13 cellular contexts compared by ENCODE assay signal in the genomic region with DNA sequence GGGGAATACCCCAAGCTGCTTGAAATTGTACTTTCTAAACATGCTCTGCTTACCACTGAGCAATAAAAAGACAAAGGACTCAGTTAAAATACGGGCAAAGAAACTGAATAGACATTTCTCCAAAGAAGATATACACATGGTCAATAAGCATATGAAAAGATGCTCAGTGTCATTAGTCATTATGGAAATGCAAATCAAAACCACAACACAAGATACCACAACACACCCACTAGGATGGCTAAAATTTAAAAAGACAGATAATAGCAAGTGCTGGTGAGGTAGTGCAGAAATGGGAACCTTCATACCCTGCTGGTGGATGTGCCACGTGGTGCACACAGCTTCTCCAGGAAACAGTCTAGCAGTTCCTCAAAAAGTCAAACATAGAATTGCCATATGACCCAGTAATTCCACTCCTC. TPM values are rescaled to one million over a fixed set of nuclear protein-coding genes. Genes with fewer than 3 reads are reported as not detected.
A peak's percentile ranks its signal among the peaks of the same experiment; 100 is the strongest.
DNase-seq lines count a peak whose midpoint lies in the region; ATAC-seq and TF ChIP-seq lines count a peak whose summit lies in the region.
"Had no signal": no experiment of that assay in that cellular context is flagged by ENCODE, and none has a peak within 500 bp of the region (broad histone marks: within the 10 kb centered on the region; RNA-seq: fewer than 3 reads in every experiment).

No MANE protein-coding gene starts in this region.

- H3K4me3 ChIP-seq in GM12865 (ENCODE audit: low read depth, low read length) (no peak overlapping the region), hepatocyte (no peak overlapping the region)

- peaks cover 54% of the 10 kb centered on the region for H3K79me2 ChIP-seq in hepatocyte

- H3K27ac ChIP-seq in hepatocyte, result no peak overlapping the region
- H3K27ac ChIP-seq: HL-60 had no signal

- no peaks in the 10 kb centered on the region for H3K27me3 ChIP-seq in hepatocyte

- TF ChIP-seq CTCF in GM12865 (IDR thresholded peaks at IDR 0.05; ENCODE audit: insufficient read depth, low read depth, low read length, missing control alignments) (no peak), hepatocyte (IDR thresholded peaks at IDR 0.05; ENCODE audit: poor library complexity) (no peak)

- intact Hi-C loops in posterior cingulate gyrus (cut with DNase I), result no loop called here

- 86% methylated on average over 2 of the region's 2 CpGs for WGBS in hepatocyte (ENCODE audit: low lambda C conversion rate, missing lambda C conversion rate)

- DNase-seq in GM12865 (ENCODE audit: low read depth), result peak; percentile 52
- no peak for DNase-seq in hepatocyte (ENCODE audit: low spot score)
- DNase-seq in posterior cingulate gyrus, result no peak
- DNase-seq in stimulated activated CD4-positive, alpha-beta T cell treated with anti-CD3 and anti-CD28 coated beads, Interleukin-1b, Interleukin-23, amount 100 ng/mL, for 48 hours, result no peak
- DNase-seq: activated CD4-positive, alpha-beta T cell treated with anti-CD3 and anti-CD28 coated beads, Interleukin-2, amount 50 U/mL, for 1 hour; amygdala; CD8-positive, alpha-beta memory T cell; NCI-H526 had no signal

- H3K4me1 ChIP-seq in hepatocyte (ENCODE audit: insufficient read depth), result peaks cover 59% of the 10 kb centered on the region

- H3K9me3 ChIP-seq in hepatocyte (ENCODE audit: low read depth), result no peaks in the 10 kb centered on the region

- H3K9me2 ChIP-seq in hepatocyte (replicated peaks; ENCODE audit: insufficient read depth), result no peaks in the 10 kb centered on the region

- H4K20me1 ChIP-seq in hepatocyte (ENCODE audit: insufficient read depth, poor library complexity, severe bottlenecking), result no peaks in the 10 kb centered on the region

- H3K4me2 ChIP-seq in hepatocyte, result peak overlapping the region; percentile 24

- ATAC-seq in GM18907 (IDR thresholded peaks at IDR 0.05; ENCODE audit: unreplicated experiment) (peak; percentile 34), HG03558 (IDR thresholded peaks at IDR 0.05; ENCODE audit: extremely low read depth, unreplicated experiment) (peak; percentile 32), HG03139 (IDR thresholded peaks at IDR 0.05; ENCODE audit: unreplicated experiment) (no peak), GM19324 (IDR thresholded peaks at IDR 0.05; ENCODE audit: low FRiP score, unreplicated experiment) (no peak)

- H2AFZ ChIP-seq in hepatocyte, result no peak overlapping the region

- H3K36me3 ChIP-seq in hepatocyte (replicated peaks; ENCODE audit: insufficient read depth, low read depth), result no peaks in the 10 kb centered on the region

RNA-seq across cellular contexts. Expression of gene LRIG1, which starts 21.3 kb away (rescaled TPM):
- total RNA-seq in hepatocyte, result 12.5 and 13.3 TPM in 2 replicates
- polyA plus RNA-seq in hepatocyte, result 8.2 and 8.7 TPM in 2 replicates

Comparison
In these comparisons a context has a peak if more than half of its experiments do, and no peak if none do; other contexts are left out.
1. ATAC-seq: peak in GM18907 (single experiment) and HG03558 (single experiment); none in HG03139 (single experiment) and GM19324 (single experiment).